Comparison of ENCODE assay signal across 17 cellular contexts in genomic region chr7:116259821-116260440, GRCh38. TPM values are rescaled to one million over a fixed set of nuclear protein-coding genes. Genes with fewer than 3 reads are reported as not detected.
DNase-seq lines count a peak whose midpoint lies in the region; ATAC-seq and TF ChIP-seq lines count a peak whose summit lies in the region.
"Had no signal": no experiment of that assay in that cellular context is flagged by ENCODE, and none has a peak within 500 bp of the region (broad histone marks: within the 10 kb centered on the region; RNA-seq: fewer than 3 reads in every experiment).

No MANE protein-coding gene starts in this region.

- TF ChIP-seq CTCF in PC-9 (conservative IDR thresholded peaks at IDR 0.05) (no peak), epithelial cell of esophagus (IDR thresholded peaks at IDR 0.05; ENCODE audit: insufficient read depth, low read depth, low read length, missing control alignments) (no peak), osteocyte (IDR thresholded peaks at IDR 0.05) (no peak), prostate gland (IDR thresholded peaks at IDR 0.05) (no peak)

- H3K27me3 ChIP-seq in PC-9 (ENCODE audit: insufficient read depth, low read depth), result no peaks in the 10 kb centered on the region
- H3K27me3 ChIP-seq in prostate gland (replicated peaks; ENCODE audit: insufficient read depth), result no peaks in the 10 kb centered on the region
- H3K27me3 ChIP-seq: MG63, pancreas had no signal

- no peak for ATAC-seq in HG03280 (IDR thresholded peaks at IDR 0.05; ENCODE audit: unreplicated experiment)
- ATAC-seq: pancreas had no signal

- no TSS peak for BruUV-seq in PC-9 (replicated peaks; lab: Mats Ljungman, UMichigan)

- H3K36me3 ChIP-seq in PC-9 (ENCODE audit: low read depth), result peaks cover 20% of the 10 kb centered on the region
- no peaks in the 10 kb centered on the region for H3K36me3 ChIP-seq in prostate gland
- H3K36me3 ChIP-seq: left ventricle myocardium inferior had no signal

- TF ChIP-seq POLR2A in prostate gland (IDR thresholded peaks at IDR 0.05), result no peak

- no peaks in the 10 kb centered on the region for H3K9me2 ChIP-seq in PC-9 (ENCODE audit: insufficient read depth)

- H3K9me3 ChIP-seq in PC-9 (ENCODE audit: insufficient read depth, low read depth) (0 out of 2 replicates have a peak, but pooled peaks cover 3% of the 10 kb centered on the region), prostate gland (no peaks in the 10 kb centered on the region)
- H3K9me3 ChIP-seq: Caco-2, left ventricle myocardium inferior, MG63, pancreas had no signal

- H3K4me2 ChIP-seq in PC-9, result no peak overlapping the region

- H3K4me3 Mint-ChIP-seq in osteocyte (ENCODE audit: unreplicated experiment), result no peak overlapping the region
- H3K4me3 Mint-ChIP-seq: activated B cell treated with CpG ODN at 0.5 μM for 24 hours; central memory CD8-positive, alpha-beta T cell had no signal

- CTCF ChIA-PET in PC-9 (lab: Charles Lee), result interaction anchor here (0.6 to 2.4 kb wide), 10 partner anchors 95 to 332 kb away, joined by 3 to 27 read pairs (median 8); no protein-coding TSS in a partner anchor

- H3K27me3 Mint-ChIP-seq in osteocyte (ENCODE audit: unreplicated experiment), result no peaks in the 10 kb centered on the region
- H3K27me3 Mint-ChIP-seq: activated B cell treated with CpG ODN at 0.5 μM for 24 hours; central memory CD8-positive, alpha-beta T cell had no signal

- no peaks in the 10 kb centered on the region for H4K20me1 ChIP-seq in PC-9 (ENCODE audit: insufficient read depth)

- H3K27ac ChIP-seq in PC-9, result peak overlapping the region; percentile 30
- H3K27ac ChIP-seq in prostate gland, result no peak overlapping the region
- H3K27ac ChIP-seq: pancreas had no signal

- DNase-seq in Daoy (ENCODE audit: low read depth) (peak; percentile 66), PC-9 (peak; percentile 40 to 82), epithelial cell of esophagus (ENCODE audit: low read depth) (peak; percentile 95), osteocyte (ENCODE audit: extremely low spot score, unreplicated experiment) (no peak), prostate gland (ENCODE audit: low spot score) (no peak), NCI-H526 treated with DMSO at 0.1 percent for 48 hours (lab: John Stamatoyannopoulos, UW) (no peak)
- no peak for DNase-seq in activated CD4-positive, alpha-beta T cell treated with anti-CD3 and anti-CD28 coated beads, Interleukin-2, amount 50 U/mL, for 1 hour
- DNase-seq: activated B cell treated with CpG ODN at 0.5 μM for 24 hours; activated T-cell treated with anti-CD3 and anti-CD28 coated beads, Interleukin-2, amount 50 U/mL, for 48 hours; Caco-2; left ventricle myocardium inferior; MG63; pancreas; stimulated activated CD4-positive, alpha-beta T cell treated with anti-CD3 and anti-CD28 coated beads, Interleukin-2, amount 100 ng/mL, for 48 hours; stimulated activated naive CD4-positive, alpha-beta T cell treated with Interleukin-2 at 50 U/mL for 16 hours had no signal

- H3F3A ChIP-seq in PC-9 (ENCODE audit: insufficient read depth, low read depth), result peaks cover 42% of the 10 kb centered on the region; the same call in 1 of the 2 replicates

- peaks cover 21% of the 10 kb centered on the region for H3K4me1 Mint-ChIP-seq in osteocyte (ENCODE audit: unreplicated experiment)
- H3K4me1 Mint-ChIP-seq: central memory CD8-positive, alpha-beta T cell had no signal

- H3K79me2 ChIP-seq in PC-9 (ENCODE audit: low read depth), result no peaks in the 10 kb centered on the region

- H2AFZ ChIP-seq in PC-9, result no peak overlapping the region

- no peaks in the 10 kb centered on the region for H3K9me3 Mint-ChIP-seq in osteocyte (ENCODE audit: unreplicated experiment)
- H3K9me3 Mint-ChIP-seq: activated B cell treated with CpG ODN at 0.5 μM for 24 hours; central memory CD8-positive, alpha-beta T cell had no signal

- H3K4me3 ChIP-seq in PC-9, result no peak overlapping the region
- no peak overlapping the region for H3K4me3 ChIP-seq in epithelial cell of esophagus (ENCODE audit: low read length)
- no peak overlapping the region for H3K4me3 ChIP-seq in prostate gland
- H3K4me3 ChIP-seq: left ventricle myocardium inferior, MG63, pancreas had no signal

- 61% methylated on average over 6 of the region's 6 CpGs for WGBS in prostate gland

- H3K4me1 ChIP-seq in PC-9 (replicated peaks; ENCODE audit: insufficient read depth), result peaks cover 18% of the 10 kb centered on the region
- H3K4me1 ChIP-seq in prostate gland (replicated peaks), result no peaks in the 10 kb centered on the region

- H3K27ac Mint-ChIP-seq in osteocyte (ENCODE audit: unreplicated experiment), result peak overlapping the region; percentile 44
- H3K27ac Mint-ChIP-seq: activated B cell treated with CpG ODN at 0.5 μM for 24 hours had no signal

- intact Hi-C loops in PC-9 (cut with micrococcal nuclease; ENCODE audit: unreplicated experiment) (loop anchor here (1.0 kb wide), 3 partner anchors 11 to 80 kb away; no protein-coding TSS in a partner anchor), prostate gland (cut with DNase I) (loop anchor here (2.0 to 5.0 kb wide), 3 partner anchors 267 to 547 kb away; no protein-coding TSS in a partner anchor)

- POLR2A ChIA-PET in PC-9 (lab: Charles Lee; ENCODE audit: unreplicated experiment), result interaction anchor here (0.5 to 1.2 kb wide), 13 partner anchors 12 to 442 kb away, joined by 3 to 26 read pairs (median 6); no protein-coding TSS in a partner anchor

- peaks cover 21% of the 10 kb centered on the region for H3K36me3 Mint-ChIP-seq in osteocyte (ENCODE audit: unreplicated experiment)

RNA-seq across cellular contexts. Expression of gene TES, which starts 49.6 kb away (rescaled TPM):
- 7.6 and 18.5 TPM in 2 replicates for total RNA-seq in Daoy (2014; rRNA removed; shearing (Covaris generic))
- total RNA-seq in PC-9 (2021), result 210 and 306 TPM in 2 replicates
- 228 and 232 TPM in 2 replicates for total RNA-seq in osteocyte
- total RNA-seq in prostate gland, result 10 to 100 TPM; 46.6 to 96.6 TPM

Comparison
In these comparisons a context has a peak if more than half of its experiments do, and no peak if none do; other contexts are left out.
1. DNase-seq: peak in Daoy (single experiment), PC-9 (2 of 2) and epithelial cell of esophagus (single experiment); none in osteocyte (single experiment), activated CD4-positive, alpha-beta T cell treated with anti-CD3 and anti-CD28 coated beads, Interleukin-2, amount 50 U/mL, for 1 hour (single experiment), prostate gland (single experiment) and NCI-H526 treated with DMSO at 0.1 percent for 48 hours (single experiment).